Comparison of ENCODE assay signal across 12 cellular contexts in the genomic region with DNA sequence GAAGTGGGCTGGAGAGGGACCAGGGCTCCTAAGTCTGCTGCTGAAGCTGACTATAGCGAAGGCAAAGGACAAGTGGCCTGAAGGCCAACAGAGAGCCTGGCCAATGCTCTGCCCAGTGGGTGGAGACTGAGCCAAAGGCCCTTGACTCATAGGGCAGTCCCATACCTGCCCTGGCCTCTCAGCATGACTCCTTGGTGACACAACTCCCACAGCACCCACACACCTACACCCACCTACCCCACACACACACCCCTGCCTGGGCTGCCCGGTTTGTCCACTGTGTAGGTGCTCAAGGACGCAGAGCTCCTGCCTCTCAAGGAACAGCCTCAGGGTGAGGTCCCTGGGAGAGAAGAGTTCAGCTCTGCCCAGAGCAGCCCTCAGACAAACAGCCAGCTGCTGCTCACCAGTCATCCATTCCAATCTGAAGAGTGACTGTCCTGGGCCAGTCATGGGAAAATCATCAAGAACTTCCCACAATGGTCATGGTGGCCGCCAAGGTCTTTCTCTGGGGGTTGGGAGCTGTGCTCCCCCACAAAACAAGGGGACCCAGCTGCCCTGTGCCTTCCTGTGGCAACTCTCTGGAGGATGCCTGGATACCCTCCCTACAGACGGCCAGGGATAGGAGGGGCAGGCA. TPM values are rescaled to one million over a fixed set of nuclear protein-coding genes. Genes with fewer than 3 reads are reported as not detected.
DNase-seq lines count a peak whose midpoint lies in the region; ATAC-seq and TF ChIP-seq lines count a peak whose summit lies in the region.
"Had no signal": no experiment of that assay in that cellular context is flagged by ENCODE, and none has a peak within 500 bp of the region (broad histone marks: within the 10 kb centered on the region; RNA-seq: fewer than 3 reads in every experiment).

No MANE protein-coding gene starts in this region.

- WGBS in heart left ventricle, 4 donors, result 65 to 79% (median 73%) methylated on average over 2 to 5 of the region's 5 CpGs
- WGBS in upper lobe of left lung, 2 donors, result 73 to 76% methylated on average over 5 of the region's 5 CpGs

- H3K36me3 ChIP-seq in heart left ventricle (peaks cover 0 to 31% (median 4%) of the 10 kb centered on the region in 9 donors), right atrium auricular region (peaks cover 5% of the 10 kb centered on the region), upper lobe of left lung (peaks cover 0 to 4% (median 0%) of the 10 kb centered on the region in 4 donors)

- H3K4me3 Mint-ChIP-seq in activated T-helper 17 cell treated with anti-CD3 and anti-CD28 coated beads, Interleukin-2, amount 50 U/mL, for 72 hours, result peak overlapping the region; percentile 88

- H3K36me3 Mint-ChIP-seq in activated T-helper 17 cell treated with anti-CD3 and anti-CD28 coated beads, Interleukin-2, amount 50 U/mL, for 72 hours (ENCODE audit: low read depth), result peaks cover 98% of the 10 kb centered on the region

- TF ChIP-seq POLR2A in heart left ventricle (IDR thresholded peaks at IDR 0.05) (no peak), upper lobe of left lung (IDR thresholded peaks at IDR 0.05) (peak in 1 of 4 donors; percentile 38)

- ATAC-seq in heart left ventricle (peak in 3 of 4 donors; percentile 17 to 53 (median 25)), left colon (peak; percentile 73), upper lobe of left lung (ENCODE audit: low FRiP score in 2 of 2) (peak; percentile 52 to 93), GM21717 (IDR thresholded peaks at IDR 0.05; ENCODE audit: unreplicated experiment) (no peak)
- ATAC-seq in activated T-helper 17 cell treated with anti-CD3 and anti-CD28 coated beads, Interleukin-2, amount 50 U/mL, for 72 hours (replicated peaks), result peak; percentile 25

- H3K4me1 Mint-ChIP-seq in activated T-helper 17 cell treated with anti-CD3 and anti-CD28 coated beads, Interleukin-2, amount 50 U/mL, for 72 hours, result peaks cover 52% of the 10 kb centered on the region

- H3K4me3 ChIP-seq in heart left ventricle (no peak overlapping the region), right atrium auricular region (no peak overlapping the region), upper lobe of left lung (no peak overlapping the region)

- no peak for TF ChIP-seq CTCF in heart left ventricle (IDR thresholded peaks at IDR 0.05)
- no peak for TF ChIP-seq CTCF in right atrium auricular region (IDR thresholded peaks at IDR 0.05)
- TF ChIP-seq CTCF in upper lobe of left lung (IDR thresholded peaks at IDR 0.05), result no peak

- peak overlapping the region; percentile 96 for H3K27ac Mint-ChIP-seq in activated T-helper 17 cell treated with anti-CD3 and anti-CD28 coated beads, Interleukin-2, amount 50 U/mL, for 72 hours

- H3K4me1 ChIP-seq in heart left ventricle (peaks cover 12 to 84% (median 63%) of the 10 kb centered on the region in 12 donors), right atrium auricular region (peaks cover 0 to 46% of the 10 kb centered on the region in 2 donors), upper lobe of left lung (peaks cover 67 to 74% (median 73%) of the 10 kb centered on the region in 4 donors)

- no peaks in the 10 kb centered on the region for H3K27me3 ChIP-seq in heart left ventricle
- H3K27me3 ChIP-seq in right atrium auricular region, result no peaks in the 10 kb centered on the region
- no peaks in the 10 kb centered on the region for H3K27me3 ChIP-seq in upper lobe of left lung

- intact Hi-C loops in heart left ventricle (cut with DNase I) (no loop called here), left colon (cut with DNase I, micrococcal nuclease) (no loop called here)

- H3K9me3 ChIP-seq in heart left ventricle (no peaks in the 10 kb centered on the region), right atrium auricular region (no peaks in the 10 kb centered on the region), upper lobe of left lung (no peaks in the 10 kb centered on the region)

- DNase-seq in heart left ventricle (peak in 1 of 5 donors; percentile 40), right atrium auricular region (ENCODE audit: low spot score) (no peak), left colon (peak in 1 of 2 donors; percentile 53), upper lobe of left lung (peak in 1 of 2 donors; percentile 94), DMS153 (lab: John Stamatoyannopoulos, UW) (no peak), inferior parietal cortex (ENCODE audit: extremely low spot score) (no peak)
- DNase-seq: DMS79 treated with DMSO at 0.1 percent for 48 hours; NCI-H2171; stimulated activated CD4-positive, alpha-beta T cell treated with anti-CD3 and anti-CD28 coated beads, Interleukin-12 subunit alpha, Interleukin-12 subunit beta, amount 100 ng/mL, for 4 hours had no signal

- TF ChIP-seq EP300 in upper lobe of left lung (IDR thresholded peaks at IDR 0.05), result peak in 1 of 4 donors; percentile 16

- no peaks in the 10 kb centered on the region for H3K27me3 Mint-ChIP-seq in activated T-helper 17 cell treated with anti-CD3 and anti-CD28 coated beads, Interleukin-2, amount 50 U/mL, for 72 hours

- H3K9me3 Mint-ChIP-seq in activated T-helper 17 cell treated with anti-CD3 and anti-CD28 coated beads, Interleukin-2, amount 50 U/mL, for 72 hours, result no peaks in the 10 kb centered on the region

- H3K27ac ChIP-seq in heart left ventricle, result peak overlapping the region in 6 of 12 donors; percentile 4 to 44 (median 26)
- peak overlapping the region in 1 of 2 donors; percentile 10 for H3K27ac ChIP-seq in right atrium auricular region
- peak overlapping the region; percentile 59 to 69 (median 66) for H3K27ac ChIP-seq in upper lobe of left lung

RNA-seq across cellular contexts. Expression of gene TNIP1, which starts 5.0 kb away (rescaled TPM):
- 100 to 1,000 TPM in 8 of 9 donors, 10 to 100 TPM in 1; 86.0 to 180 (median 122) TPM for total RNA-seq in heart left ventricle
- polyA plus RNA-seq in heart left ventricle, result 10 to 100 TPM; 97.1 to 97.6 TPM
- 10 to 100 TPM; 68.9 to 92.6 TPM for total RNA-seq in right atrium auricular region
- 100 to 1,000 TPM; 316 to 609 TPM for total RNA-seq in activated T-helper 17 cell treated with anti-CD3 and anti-CD28 coated beads, Interleukin-2, amount 50 U/mL, for 72 hours
- 100 to 1,000 TPM; 200 to 215 TPM for total RNA-seq in left colon
- 100 to 1,000 TPM; 109 to 166 (median 130) TPM for total RNA-seq in upper lobe of left lung

RNA-seq across cellular contexts. Expression of gene GPX3, which starts 55.4 kb away (rescaled TPM):
- total RNA-seq in heart left ventricle (1,000 to 10,000 TPM in 2 of 9 donors, 100 to 1,000 TPM in 7; 416 to 1,563 (median 738) TPM), right atrium auricular region (1,000 to 10,000 TPM; 2,222 to 2,480 TPM), left colon (100 to 1,000 TPM; 106 to 174 TPM), upper lobe of left lung (1,000 to 10,000 TPM in 4 of 6 donors, 100 to 1,000 TPM in 2; 876 to 1,536 (median 1,027) TPM)
- 1,000 to 10,000 TPM in 1 of 2 donors, 100 to 1,000 TPM in 1; 819 to 1,415 TPM for polyA plus RNA-seq in heart left ventricle
- total RNA-seq in activated T-helper 17 cell treated with anti-CD3 and anti-CD28 coated beads, Interleukin-2, amount 50 U/mL, for 72 hours, result not detected
- total RNA-seq: activated CD8-positive, alpha-beta memory T cell treated with anti-CD3 and anti-CD28 coated beads for 36 hours had no signal

Comparison
In these comparisons a context has a peak if more than half of its experiments do, and no peak if none do; other contexts are left out.
1. RNA of gene GPX3, which starts 55.4 kb away (total RNA-seq): 2,222 to 2,480 TPM in right atrium auricular region, 876 to 1,536 TPM in upper lobe of left lung, 416 to 1,563 TPM in heart left ventricle and 106 to 174 TPM in left colon; not detected in activated T-helper 17 cell treated with anti-CD3 and anti-CD28 coated beads, Interleukin-2, amount 50 U/mL, for 72 hours; every median in the first group is over 10 times any median in the second.